ENCODE assay signal across 23 cellular contexts in genomic region chr19:21045028-21045427, GRCh38. TPM values are rescaled to one million over a fixed set of nuclear protein-coding genes. Genes with fewer than 3 reads are reported as not detected.
DNase-seq lines count a peak whose midpoint lies in the region; ATAC-seq lines count a peak whose summit lies in the region.
"Had no signal": no experiment of that assay in that cellular context is flagged by ENCODE, and none has a peak within 500 bp of the region (broad histone marks: within the 10 kb centered on the region; RNA-seq: fewer than 3 reads in every experiment).

No MANE protein-coding gene starts in this region.

- no peaks in the 10 kb centered on the region for H3K4me1 ChIP-seq in CD4-positive, CD25-positive, alpha-beta regulatory T cell (ENCODE audit: control insufficient read depth, insufficient read depth, low read length, poor library complexity, severe bottlenecking)
- no peaks in the 10 kb centered on the region for H3K4me1 ChIP-seq in adipocyte (ENCODE audit: control insufficient read depth, insufficient read depth, low read length)
- H3K4me1 ChIP-seq: A549, BE2C had no signal

- peaks cover 88% of the 10 kb centered on the region for H3K36me3 ChIP-seq in CD4-positive, CD25-positive, alpha-beta regulatory T cell (ENCODE audit: control insufficient read depth, insufficient read depth, low read length)
- H3K36me3 ChIP-seq in adipocyte (ENCODE audit: control insufficient read depth, insufficient read depth, low read length, severe bottlenecking), result peaks cover 82% of the 10 kb centered on the region

- DNase-seq in activated T-cell treated with anti-CD3 and anti-CD28 coated beads, Interleukin-2, amount 50 U/mL, for 72 hours, result no peak
- no peak for DNase-seq in activated T-cell treated with anti-CD3 and anti-CD28 coated beads, Interleukin-2, amount 50 U/mL, for 24 hours
- DNase-seq in CD4-positive, CD25-positive, alpha-beta regulatory T cell, result no peak
- DNase-seq in adipocyte (ENCODE audit: low read depth) (no peak), ureter (ENCODE audit: low spot score) (no peak), NCI-H526 (lab: John Stamatoyannopoulos, UW) (no peak)
- DNase-seq: 8988T; ACHN; AML-193; BE2C; Calu3; CD4-positive, alpha-beta memory T cell; COR-L47; DMS53; DMS79 treated with DMSO at 0.1 percent for 48 hours; GF-D8; H9; HFFc6 had no signal

- H3K27me3 ChIP-seq in CD4-positive, CD25-positive, alpha-beta regulatory T cell (ENCODE audit: control insufficient read depth, insufficient read depth, low read length), result no peaks in the 10 kb centered on the region
- no peaks in the 10 kb centered on the region for H3K27me3 ChIP-seq in adipocyte (replicated peaks; ENCODE audit: control insufficient read depth, insufficient read depth, low read length)
- H3K27me3 ChIP-seq: BE2C; BLaER1 treated with 17β-estradiol and CSF1 and Interleukin-3, amounts not matched to agents 10 nM and 100 nM had no signal

- ATAC-seq in activated T-cell treated with anti-CD3 and anti-CD28 coated beads, Interleukin-2, amount 50 U/mL, for 72 hours (replicated peaks in 1 of 2), result no peak
- no peak for ATAC-seq in CD4-positive, CD25-positive, alpha-beta regulatory T cell (ENCODE audit: low read depth in 2 of 2)
- ATAC-seq: A549, GM23338, HCT116 had no signal

- H3K27ac ChIP-seq in CD4-positive, CD25-positive, alpha-beta regulatory T cell (ENCODE audit: insufficient read depth, low read length, poor library complexity, severe bottlenecking), result no peak overlapping the region
- H3K27ac ChIP-seq: A549; BLaER1 treated with 17β-estradiol and CSF1 and Interleukin-3, amounts not matched to agents 10 nM and 100 nM had no signal

- H3K36me3 Mint-ChIP-seq in activated T-cell treated with anti-CD3 and anti-CD28 coated beads, Interleukin-2, amount 50 U/mL, for 72 hours (ENCODE audit: insufficient read depth in 2 of 2), result peaks cover 52 to 76% of the 10 kb centered on the region in 2 donors
- peaks cover 92% of the 10 kb centered on the region for H3K36me3 Mint-ChIP-seq in activated T-cell treated with anti-CD3 and anti-CD28 coated beads, Interleukin-2, amount 50 U/mL, for 24 hours (ENCODE audit: low read depth)
- peaks cover 66% of the 10 kb centered on the region for H3K36me3 Mint-ChIP-seq in CD4-positive, CD25-positive, alpha-beta regulatory T cell

- peaks cover 10% of the 10 kb centered on the region for H3K4me1 Mint-ChIP-seq in activated T-cell treated with anti-CD3 and anti-CD28 coated beads, Interleukin-2, amount 50 U/mL, for 72 hours (ENCODE audit: low read depth)
- peaks cover 19% of the 10 kb centered on the region for H3K4me1 Mint-ChIP-seq in activated T-cell treated with anti-CD3 and anti-CD28 coated beads, Interleukin-2, amount 50 U/mL, for 24 hours (ENCODE audit: low read depth)
- H3K4me1 Mint-ChIP-seq in CD4-positive, CD25-positive, alpha-beta regulatory T cell, result peaks cover 5 to 30% (median 10%) of the 10 kb centered on the region in 4 donors
- H3K4me1 Mint-ChIP-seq: CD14-positive monocyte, GM23338, H9 had no signal

- H3K9me3 ChIP-seq in CD4-positive, CD25-positive, alpha-beta regulatory T cell (ENCODE audit: control insufficient read depth in 2 of 2, low read length in 2 of 2), result peaks cover 64 to 76% of the 10 kb centered on the region in 2 experiments
- H3K9me3 ChIP-seq in adipocyte (ENCODE audit: control insufficient read depth, low read length), result peaks cover 25% of the 10 kb centered on the region
- H3K9me3 ChIP-seq: BE2C had no signal

- no peaks in the 10 kb centered on the region for H3K27me3 Mint-ChIP-seq in activated T-cell treated with anti-CD3 and anti-CD28 coated beads, Interleukin-2, amount 50 U/mL, for 72 hours (ENCODE audit: low read depth)
- no peaks in the 10 kb centered on the region for H3K27me3 Mint-ChIP-seq in activated T-cell treated with anti-CD3 and anti-CD28 coated beads, Interleukin-2, amount 50 U/mL, for 24 hours
- H3K27me3 Mint-ChIP-seq in CD4-positive, CD25-positive, alpha-beta regulatory T cell, result no peaks in the 10 kb centered on the region
- H3K27me3 Mint-ChIP-seq: CD4-positive, alpha-beta memory T cell had no signal

- H3K27ac Mint-ChIP-seq in activated T-cell treated with anti-CD3 and anti-CD28 coated beads, Interleukin-2, amount 50 U/mL, for 72 hours, result peak overlapping the region; percentile 13
- H3K27ac Mint-ChIP-seq in activated T-cell treated with anti-CD3 and anti-CD28 coated beads, Interleukin-2, amount 50 U/mL, for 24 hours, result no peak overlapping the region
- no peak overlapping the region for H3K27ac Mint-ChIP-seq in CD4-positive, CD25-positive, alpha-beta regulatory T cell
- H3K27ac Mint-ChIP-seq: CD14-positive monocyte, GM23338, H9, HFFc6 had no signal

- H3K4me3 ChIP-seq in CD4-positive, CD25-positive, alpha-beta regulatory T cell (ENCODE audit: low read depth, low read length), result peak overlapping the region; percentile 34
- H3K4me3 ChIP-seq in adipocyte (ENCODE audit: low read length), result peak overlapping the region; percentile 15
- H3K4me3 ChIP-seq: A549, GM23338 had no signal

- no peak overlapping the region for H3K9ac ChIP-seq in adipocyte (ENCODE audit: low read length)
- H3K9ac ChIP-seq: BLaER1 treated with 17β-estradiol and CSF1 and Interleukin-3, amounts not matched to agents 10 nM and 100 nM had no signal

- H3K4me3 Mint-ChIP-seq in activated T-cell treated with anti-CD3 and anti-CD28 coated beads, Interleukin-2, amount 50 U/mL, for 72 hours, result no peak overlapping the region
- no peak overlapping the region for H3K4me3 Mint-ChIP-seq in activated T-cell treated with anti-CD3 and anti-CD28 coated beads, Interleukin-2, amount 50 U/mL, for 24 hours
- H3K4me3 Mint-ChIP-seq in CD4-positive, CD25-positive, alpha-beta regulatory T cell, result no peak overlapping the region
- H3K4me3 Mint-ChIP-seq: CD14-positive monocyte, GM23338, H9, HFFc6 had no signal

- peaks cover 31 to 39% of the 10 kb centered on the region in 2 donors for H3K9me3 Mint-ChIP-seq in activated T-cell treated with anti-CD3 and anti-CD28 coated beads, Interleukin-2, amount 50 U/mL, for 72 hours
- H3K9me3 Mint-ChIP-seq in activated T-cell treated with anti-CD3 and anti-CD28 coated beads, Interleukin-2, amount 50 U/mL, for 24 hours, result peaks cover 55% of the 10 kb centered on the region
- peaks cover 7 to 54% (median 45%) of the 10 kb centered on the region in 7 donors for H3K9me3 Mint-ChIP-seq in CD4-positive, CD25-positive, alpha-beta regulatory T cell

RNA-seq across cellular contexts. Expression of gene ZNF430, which starts 24.6 kb away (rescaled TPM):
- 10 to 100 TPM; 25.9 to 27.7 TPM for total RNA-seq in activated T-cell treated with anti-CD3 and anti-CD28 coated beads, Interleukin-2, amount 50 U/mL, for 72 hours
- total RNA-seq in CD4-positive, CD25-positive, alpha-beta regulatory T cell, result 37.6 TPM
- polyA plus RNA-seq in CD4-positive, CD25-positive, alpha-beta regulatory T cell, result 10 to 100 TPM; 36.2 to 59.1 (median 49.5) TPM
- total RNA-seq in ureter, result 19.5 TPM

RNA-seq across cellular contexts. Expression of gene ZNF714, which starts 37.0 kb away (rescaled TPM):
- 10 to 100 TPM; 23.9 to 35.7 TPM for total RNA-seq in activated T-cell treated with anti-CD3 and anti-CD28 coated beads, Interleukin-2, amount 50 U/mL, for 72 hours
- 14.7 TPM for total RNA-seq in CD4-positive, CD25-positive, alpha-beta regulatory T cell
- polyA plus RNA-seq in CD4-positive, CD25-positive, alpha-beta regulatory T cell, result 10 to 100 TPM; 12.0 to 15.4 (median 13.5) TPM
- total RNA-seq in ureter, result 17.0 TPM
